19 cellular contexts compared by ENCODE assay signal in genomic region chr10:11527068-11527467, GRCh38.
A peak's percentile ranks its signal among the peaks of the same experiment; 100 is the strongest.
DNase-seq lines count a peak whose midpoint lies in the region; ATAC-seq and TF ChIP-seq lines count a peak whose summit lies in the region.
"Had no signal": no experiment of that assay in that cellular context is flagged by ENCODE, and none has a peak within 500 bp of the region (broad histone marks: within the 10 kb centered on the region; RNA-seq: fewer than 3 reads in every experiment).

No MANE protein-coding gene starts in this region.

- no peaks in the 10 kb centered on the region for H3K79me2 ChIP-seq in ACC112 (ENCODE audit: control insufficient read depth, insufficient read depth, low read length, unreplicated experiment)

- H3K4me3 ChIP-seq in ACC112 (ENCODE audit: low read depth, low read length) (peak overlapping the region; percentile 73; the same call in 1 of the 2 replicates), esophagus muscularis mucosa (no peak overlapping the region)
- no peak overlapping the region for H3K4me3 ChIP-seq in CD8-positive, alpha-beta memory T cell (ENCODE audit: low read length)
- H3K4me3 ChIP-seq: gastrocnemius medialis, MG63 had no signal

- H3K27me3 ChIP-seq in ACC112 (ENCODE audit: insufficient read depth, low read length) (no peaks in the 10 kb centered on the region), esophagus muscularis mucosa (no peaks in the 10 kb centered on the region)
- H3K27me3 ChIP-seq in CD8-positive, alpha-beta memory T cell (ENCODE audit: insufficient read depth, low read length, poor library complexity, severe bottlenecking) = no peaks in the 10 kb centered on the region
- H3K27me3 ChIP-seq: gastrocnemius medialis, MG63 had no signal

- no peak for TF ChIP-seq EP300 in esophagus muscularis mucosa (IDR thresholded peaks at IDR 0.05)

- H3K27ac ChIP-seq in ACC112 (ENCODE audit: low read depth, low read length) (no peak overlapping the region), esophagus muscularis mucosa (replicated peaks in 1 of 4) (no peak overlapping the region)
- no peak overlapping the region for H3K27ac ChIP-seq in CD8-positive, alpha-beta memory T cell (ENCODE audit: low read depth, low read length)
- H3K27ac ChIP-seq: gastrocnemius medialis had no signal

- intact Hi-C loops in esophagus muscularis mucosa (cut with DNase I) = loop anchor here (10.0 kb wide), 1 partner anchor 88 kb away; the partner anchor contains the start of gene USP6NL

- in situ Hi-C loops in GM13976 (cut with MboI; ENCODE audit: low sequenced_read_pairs, unreplicated experiment) = loop anchor here (10.0 kb wide), 1 partner anchor 78 kb away; no protein-coding TSS in a partner anchor

- H3K9me3 ChIP-seq in CD8-positive, alpha-beta memory T cell (ENCODE audit: low read length) = no peaks in the 10 kb centered on the region
- no peaks in the 10 kb centered on the region for H3K9me3 ChIP-seq in T-helper 17 cell (ENCODE audit: control insufficient read depth, low read length, poor library complexity, severe bottlenecking)
- no peaks in the 10 kb centered on the region for H3K9me3 ChIP-seq in esophagus muscularis mucosa
- H3K9me3 ChIP-seq: gastrocnemius medialis, MG63 had no signal

- peaks cover 0 to 2% of the 10 kb centered on the region in 2 donors for H3K27me3 Mint-ChIP-seq in CD8-positive, alpha-beta memory T cell
- H3K27me3 Mint-ChIP-seq in T-helper 17 cell = peaks cover 7% of the 10 kb centered on the region
- no peaks in the 10 kb centered on the region for H3K27me3 Mint-ChIP-seq in naive B cell
- H3K27me3 Mint-ChIP-seq: type B pancreatic cell had no signal

- no peaks in the 10 kb centered on the region for H3K9me3 Mint-ChIP-seq in CD8-positive, alpha-beta memory T cell
- H3K9me3 Mint-ChIP-seq in naive B cell = no peaks in the 10 kb centered on the region
- H3K9me3 Mint-ChIP-seq: activated CD4-positive, alpha-beta T cell treated with anti-CD3 and anti-CD28 coated beads, Interleukin-2, amount 10 ng/mL, durations not matched to agents 24 days and 14 days; type B pancreatic cell had no signal

- H3K4me1 ChIP-seq in ACC112 (ENCODE audit: control insufficient read depth, insufficient read depth, low read length, unreplicated experiment) = peaks cover 16% of the 10 kb centered on the region
- H3K4me1 ChIP-seq in CD8-positive, alpha-beta memory T cell (ENCODE audit: insufficient read depth, low read length) = peaks cover 14% of the 10 kb centered on the region
- H3K4me1 ChIP-seq in esophagus muscularis mucosa = peaks cover 10 to 17% (median 12%) of the 10 kb centered on the region in 4 donors
- H3K4me1 ChIP-seq: gastrocnemius medialis had no signal

- POLR2A ChIA-PET in CD8-positive, alpha-beta memory T cell (lab: Charles Lee) = no interaction called here

- DNase-seq in CD8-positive, alpha-beta memory T cell = no peak
- DNase-seq in T-helper 17 cell = no peak
- no peak for DNase-seq in naive B cell
- DNase-seq in GM13976 (ENCODE audit: low spot score) = no peak
- DNase-seq in esophagus muscularis mucosa (ENCODE audit: extremely low spot score) = no peak
- no peak for DNase-seq in T-helper 9 cell
- no peak for DNase-seq in NCI-H2107 (lab: John Stamatoyannopoulos, UW)
- DNase-seq: activated CD4-positive, alpha-beta T cell treated with anti-CD3 and anti-CD28 coated beads, Interleukin-2, amount 10 ng/mL, durations not matched to agents 24 days and 14 days; activated CD8-positive, alpha-beta memory T cell treated with anti-CD3 and anti-CD28 coated beads, Interleukin-2, amount 50 U/mL, for 4 hours; effector CD4-positive, alpha-beta T cell; gastrocnemius medialis; HCEC 1CT; MG63; NCI-H1436 treated with DMSO at 0.1 percent for 48 hours; NCI-H2171; NCI-H526; Right ventricle myocardium superior had no signal

- no peak for TF ChIP-seq POLR2A in esophagus muscularis mucosa (IDR thresholded peaks at IDR 0.05; ENCODE audit: low read depth)

- CTCF ChIA-PET in CD8-positive, alpha-beta memory T cell (lab: Charles Lee) = interaction anchor here (1.0 kb wide), 1 partner anchor 12 kb away, joined by 3 read pairs; no protein-coding TSS in a partner anchor

- no peaks in the 10 kb centered on the region for H3K36me3 ChIP-seq in ACC112 (ENCODE audit: insufficient read depth, low read length)
- H3K36me3 ChIP-seq in CD8-positive, alpha-beta memory T cell (ENCODE audit: insufficient read depth, low read length) = no peaks in the 10 kb centered on the region
- no peaks in the 10 kb centered on the region for H3K36me3 ChIP-seq in esophagus muscularis mucosa
- H3K36me3 ChIP-seq: gastrocnemius medialis, MG63 had no signal

- peaks cover 15 to 23% (median 22%) of the 10 kb centered on the region in 3 donors for H3K4me1 Mint-ChIP-seq in CD8-positive, alpha-beta memory T cell
- H3K4me1 Mint-ChIP-seq in T-helper 17 cell (peaks cover 15% of the 10 kb centered on the region), naive B cell (peaks cover 37 to 70% (median 39%) of the 10 kb centered on the region in 3 donors)

- H3K27ac Mint-ChIP-seq in CD8-positive, alpha-beta memory T cell = peak overlapping the region in 2 of 8 donors; percentile 20 to 37
- H3K27ac Mint-ChIP-seq in T-helper 17 cell = no peak overlapping the region
- H3K27ac Mint-ChIP-seq in naive B cell = peak overlapping the region; percentile 7 to 89 (median 42)
- H3K27ac Mint-ChIP-seq: activated CD4-positive, alpha-beta T cell treated with anti-CD3 and anti-CD28 coated beads, Interleukin-2, amount 10 ng/mL, durations not matched to agents 24 days and 14 days; type B pancreatic cell had no signal

- 95% methylated on average over 4 of the region's 4 CpGs for WGBS in esophagus muscularis mucosa

- H3K36me3 Mint-ChIP-seq in CD8-positive, alpha-beta memory T cell = peaks cover 3 to 4% (median 3%) of the 10 kb centered on the region in 3 donors
- H3K36me3 Mint-ChIP-seq in T-helper 17 cell (ENCODE audit: low read depth) (peaks cover 9% of the 10 kb centered on the region), naive B cell (peaks cover 6 to 18% of the 10 kb centered on the region in 2 donors)

- no peak for TF ChIP-seq CTCF in GM13976 (IDR thresholded peaks at IDR 0.05; ENCODE audit: borderline replicate concordance, control extremely low read depth, extremely low read depth, insufficient read depth, missing control alignments)
- TF ChIP-seq CTCF in esophagus muscularis mucosa (IDR thresholded peaks at IDR 0.05) = no peak

- H2AFZ ChIP-seq in ACC112 (ENCODE audit: low read length, unreplicated experiment) = no peak overlapping the region

- ATAC-seq in T-helper 17 cell (no peak), naive B cell (ENCODE audit: low read depth in 2 of 2) (no peak)
- ATAC-seq: gastrocnemius medialis had no signal

- H3K4me3 Mint-ChIP-seq in CD8-positive, alpha-beta memory T cell = peak overlapping the region; percentile 0 to 84 (median 73)
- H3K4me3 Mint-ChIP-seq in T-helper 17 cell (peak overlapping the region; percentile 15), naive B cell (peak overlapping the region in 4 of 8 donors; percentile 2 to 73 (median 60))
- H3K4me3 Mint-ChIP-seq: activated CD4-positive, alpha-beta T cell treated with anti-CD3 and anti-CD28 coated beads, Interleukin-2, amount 10 ng/mL, durations not matched to agents 24 days and 14 days; type B pancreatic cell had no signal
